In the genomic region with DNA sequence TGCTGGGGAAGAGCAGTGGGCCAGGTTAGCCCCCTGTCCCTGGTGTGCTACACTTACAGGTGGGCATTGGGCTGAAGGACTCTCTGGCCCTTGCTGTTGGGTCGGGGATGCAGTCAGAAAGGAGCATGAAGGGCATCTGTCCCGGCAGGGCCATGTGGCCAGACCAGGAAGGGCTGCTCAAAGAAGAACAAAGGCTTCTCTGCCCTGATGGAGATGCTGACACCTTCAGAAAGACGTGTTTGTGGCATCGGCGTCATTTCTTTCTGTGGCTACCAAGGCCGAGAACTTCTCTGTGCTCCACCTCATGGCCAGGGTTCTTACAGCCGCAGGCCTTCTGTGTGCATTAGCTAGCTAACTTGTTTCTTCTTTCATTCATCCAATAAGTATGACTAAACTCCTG, we compare ENCODE assay signal across 1 cellular context.
TF ChIP-seq lines count a peak whose summit lies in the region.

No MANE protein-coding gene starts in this region.

TF ChIP-seq in GM23338, 12 proteins besides CTCF, POLR2A, EP300 and RAD21 (continued from another document):
- TF ChIP-seq, protein P1, sequence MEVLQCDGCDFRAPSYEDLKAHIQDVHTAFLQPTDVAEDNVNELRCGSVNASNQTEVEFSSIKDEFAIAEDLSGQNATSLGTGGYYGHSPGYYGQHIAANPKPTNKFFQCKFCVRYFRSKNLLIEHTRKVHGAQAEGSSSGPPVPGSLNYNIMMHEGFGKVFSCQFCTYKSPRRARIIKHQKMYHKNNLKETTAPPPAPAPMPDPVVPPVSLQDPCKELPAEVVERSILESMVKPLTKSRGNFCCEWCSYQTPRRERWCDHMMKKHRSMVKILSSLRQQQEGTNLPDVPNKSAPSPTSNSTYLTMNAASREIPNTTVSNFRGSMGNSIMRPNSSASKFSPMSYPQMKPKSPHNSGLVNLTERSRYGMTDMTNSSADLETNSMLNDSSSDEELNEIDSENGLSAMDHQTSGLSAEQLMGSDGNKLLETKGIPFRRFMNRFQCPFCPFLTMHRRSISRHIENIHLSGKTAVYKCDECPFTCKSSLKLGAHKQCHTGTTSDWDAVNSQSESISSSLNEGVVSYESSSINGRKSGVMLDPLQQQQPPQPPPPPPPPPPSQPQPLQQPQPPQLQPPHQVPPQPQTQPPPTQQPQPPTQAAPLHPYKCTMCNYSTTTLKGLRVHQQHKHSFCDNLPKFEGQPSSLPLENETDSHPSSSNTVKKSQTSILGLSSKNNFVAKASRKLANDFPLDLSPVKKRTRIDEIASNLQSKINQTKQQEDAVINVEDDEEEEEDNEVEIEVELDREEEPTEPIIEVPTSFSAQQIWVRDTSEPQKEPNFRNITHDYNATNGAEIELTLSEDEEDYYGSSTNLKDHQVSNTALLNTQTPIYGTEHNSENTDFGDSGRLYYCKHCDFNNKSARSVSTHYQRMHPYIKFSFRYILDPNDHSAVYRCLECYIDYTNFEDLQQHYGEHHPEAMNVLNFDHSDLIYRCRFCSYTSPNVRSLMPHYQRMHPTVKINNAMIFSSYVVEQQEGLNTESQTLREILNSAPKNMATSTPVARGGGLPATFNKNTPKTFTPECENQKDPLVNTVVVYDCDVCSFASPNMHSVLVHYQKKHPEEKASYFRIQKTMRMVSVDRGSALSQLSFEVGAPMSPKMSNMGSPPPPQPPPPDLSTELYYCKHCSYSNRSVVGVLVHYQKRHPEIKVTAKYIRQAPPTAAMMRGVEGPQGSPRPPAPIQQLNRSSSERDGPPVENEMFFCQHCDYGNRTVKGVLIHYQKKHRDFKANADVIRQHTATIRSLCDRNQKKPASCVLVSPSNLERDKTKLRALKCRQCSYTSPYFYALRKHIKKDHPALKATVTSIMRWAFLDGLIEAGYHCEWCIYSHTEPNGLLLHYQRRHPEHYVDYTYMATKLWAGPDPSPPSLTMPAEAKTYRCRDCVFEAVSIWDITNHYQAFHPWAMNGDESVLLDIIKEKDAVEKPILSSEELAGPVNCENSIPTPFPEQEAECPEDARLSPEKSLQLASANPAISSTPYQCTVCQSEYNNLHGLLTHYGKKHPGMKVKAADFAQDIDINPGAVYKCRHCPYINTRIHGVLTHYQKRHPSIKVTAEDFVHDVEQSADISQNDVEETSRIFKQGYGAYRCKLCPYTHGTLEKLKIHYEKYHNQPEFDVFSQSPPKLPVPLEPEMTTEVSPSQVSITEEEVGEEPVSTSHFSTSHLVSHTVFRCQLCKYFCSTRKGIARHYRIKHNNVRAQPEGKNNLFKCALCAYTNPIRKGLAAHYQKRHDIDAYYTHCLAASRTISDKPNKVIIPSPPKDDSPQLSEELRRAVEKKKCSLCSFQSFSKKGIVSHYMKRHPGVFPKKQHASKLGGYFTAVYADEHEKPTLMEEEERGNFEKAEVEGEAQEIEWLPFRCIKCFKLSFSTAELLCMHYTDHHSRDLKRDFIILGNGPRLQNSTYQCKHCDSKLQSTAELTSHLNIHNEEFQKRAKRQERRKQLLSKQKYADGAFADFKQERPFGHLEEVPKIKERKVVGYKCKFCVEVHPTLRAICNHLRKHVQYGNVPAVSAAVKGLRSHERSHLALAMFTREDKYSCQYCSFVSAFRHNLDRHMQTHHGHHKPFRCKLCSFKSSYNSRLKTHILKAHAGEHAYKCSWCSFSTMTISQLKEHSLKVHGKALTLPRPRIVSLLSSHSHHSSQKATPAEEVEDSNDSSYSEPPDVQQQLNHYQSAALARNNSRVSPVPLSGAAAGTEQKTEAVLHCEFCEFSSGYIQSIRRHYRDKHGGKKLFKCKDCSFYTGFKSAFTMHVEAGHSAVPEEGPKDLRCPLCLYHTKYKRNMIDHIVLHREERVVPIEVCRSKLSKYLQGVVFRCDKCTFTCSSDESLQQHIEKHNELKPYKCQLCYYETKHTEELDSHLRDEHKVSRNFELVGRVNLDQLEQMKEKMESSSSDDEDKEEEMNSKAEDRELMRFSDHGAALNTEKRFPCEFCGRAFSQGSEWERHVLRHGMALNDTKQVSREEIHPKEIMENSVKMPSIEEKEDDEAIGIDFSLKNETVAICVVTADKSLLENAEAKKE (CRISPR knock-in tag; IDR thresholded peaks at IDR 0.05): no peak
- TF ChIP-seq CREB1 (CRISPR knock-in tag; IDR thresholded peaks at IDR 0.05; ENCODE audit: low read depth): no peak
TF ChIP-seq in GM23338: peak in this region for 0.
